Comparison of ENCODE assay signal across 14 cellular contexts in the genomic region with DNA sequence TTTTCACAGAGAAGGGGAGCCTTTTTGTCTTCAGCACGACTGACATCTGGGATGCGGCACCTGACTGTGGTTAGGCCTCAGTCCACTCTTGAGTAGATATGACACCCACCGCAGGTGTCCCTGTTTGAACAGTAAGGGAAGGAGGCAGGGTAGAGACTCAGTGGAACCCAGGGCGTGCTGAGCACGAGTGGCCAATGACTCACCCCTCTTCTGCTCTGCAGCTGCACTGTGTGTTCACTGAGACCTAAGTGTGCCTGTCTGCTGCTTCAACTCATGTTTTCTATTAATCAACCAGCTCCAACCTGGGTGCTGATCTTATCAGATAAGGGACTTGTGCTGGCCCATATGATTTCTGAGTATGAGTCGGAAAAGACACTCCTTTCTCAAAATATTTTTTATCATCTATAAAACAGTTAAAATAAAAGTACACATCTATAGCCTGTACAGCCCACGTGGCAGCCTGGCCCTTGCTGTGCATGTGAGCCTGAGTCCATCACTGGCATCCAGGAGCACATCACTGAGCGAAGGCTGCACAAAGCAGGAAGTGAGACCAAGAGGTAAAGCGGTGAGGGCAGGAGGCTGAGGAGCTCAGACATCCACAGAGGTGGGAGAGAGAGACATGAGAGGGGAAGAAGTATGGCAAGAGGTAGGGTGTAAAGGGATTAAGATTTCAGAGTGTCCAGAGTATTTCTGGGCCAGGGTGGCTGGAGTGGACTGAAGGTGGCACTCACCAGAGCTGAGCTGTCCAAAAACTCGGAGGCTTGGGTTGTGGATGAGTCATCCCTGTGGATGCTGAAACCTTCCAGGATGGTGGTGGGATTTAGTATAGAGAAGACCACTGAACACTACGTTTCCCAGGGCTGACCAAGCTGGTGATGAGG. TPM values are rescaled to one million over a fixed set of nuclear protein-coding genes. Genes with fewer than 3 reads are reported as not detected.
DNase-seq lines count a peak whose midpoint lies in the region; ATAC-seq and TF ChIP-seq lines count a peak whose summit lies in the region.
"Had no signal": no experiment of that assay in that cellular context is flagged by ENCODE, and none has a peak within 500 bp of the region (broad histone marks: within the 10 kb centered on the region; RNA-seq: fewer than 3 reads in every experiment).

No MANE protein-coding gene starts in this region.

- H3K36me3 Mint-ChIP-seq in H9 (ENCODE audit: insufficient read depth in 1 of 3, low read depth in 3 of 3) (peaks cover 25 to 59% (median 31%) of the 10 kb centered on the region in 3 experiments), memory B cell (peaks cover 45% of the 10 kb centered on the region)
- H3K36me3 Mint-ChIP-seq in activated CD8-positive, alpha-beta T cell treated with anti-CD3 and anti-CD28 coated beads, Interleukin-2, amount 10 ng/mL, durations not matched to agents 7 days and 5 days (ENCODE audit: low read depth), result peaks cover 3% of the 10 kb centered on the region

- POLR2A ChIA-PET in activated CD8-positive, alpha-beta T cell treated with anti-CD3 and anti-CD28 coated beads, Interleukin-2, amount 10 ng/mL, durations not matched to agents 7 days and 5 days (lab: Charles Lee), result no interaction called here

- no peak overlapping the region for H4K91ac ChIP-seq in H9 (ENCODE audit: insufficient read length, low read depth, low read length)

- H3K27ac Mint-ChIP-seq in H9, result no peak overlapping the region; a peak in 1 of 7 replicates
- no peak overlapping the region for H3K27ac Mint-ChIP-seq in activated CD8-positive, alpha-beta T cell treated with anti-CD3 and anti-CD28 coated beads, Interleukin-2, amount 10 ng/mL, durations not matched to agents 7 days and 5 days
- peak overlapping the region; percentile 29 for H3K27ac Mint-ChIP-seq in memory B cell

- H2AK5ac ChIP-seq in H9 (ENCODE audit: insufficient read length, low read length), result no peak overlapping the region

- H3K27me3 Mint-ChIP-seq in H9 (ENCODE audit: low read depth) (no peaks in the 10 kb centered on the region; the same call in 1 of the 2 replicates), memory B cell (no peaks in the 10 kb centered on the region)
- no peaks in the 10 kb centered on the region for H3K27me3 Mint-ChIP-seq in activated CD8-positive, alpha-beta T cell treated with anti-CD3 and anti-CD28 coated beads, Interleukin-2, amount 10 ng/mL, durations not matched to agents 7 days and 5 days (ENCODE audit: low read depth)
- H3K27me3 Mint-ChIP-seq: CD4-positive, alpha-beta memory T cell had no signal

- no peak overlapping the region for H3K4me3 Mint-ChIP-seq in H9
- no peak overlapping the region for H3K4me3 Mint-ChIP-seq in activated CD8-positive, alpha-beta T cell treated with anti-CD3 and anti-CD28 coated beads, Interleukin-2, amount 10 ng/mL, durations not matched to agents 7 days and 5 days
- H3K4me3 Mint-ChIP-seq in memory B cell, result no peak overlapping the region

- H3K79me1 ChIP-seq in H9 (ENCODE audit: insufficient read depth, low read depth, low read length, poor library complexity, severe bottlenecking), result no peaks in the 10 kb centered on the region

- H3K18ac ChIP-seq in H9 (ENCODE audit: insufficient read length, low read depth, low read length), result no peak overlapping the region

- H2BK5ac ChIP-seq in H9 (ENCODE audit: insufficient read length, low read length), result no peak overlapping the region

- DNase-seq in D341Med (ENCODE audit: low spot score), result peak; percentile 6
- peak; percentile 5 for DNase-seq in H9
- peak; percentile 13 for DNase-seq in activated CD8-positive, alpha-beta T cell treated with anti-CD3 and anti-CD28 coated beads, Interleukin-2, amount 10 ng/mL, durations not matched to agents 7 days and 5 days
- DNase-seq in memory B cell (ENCODE audit: low spot score in 2 of 2), result no peak
- DNase-seq in NCI-H2171 (lab: John Stamatoyannopoulos, UW), result no peak
- no peak for DNase-seq in AG20443 (ENCODE audit: low spot score)
- DNase-seq: CD4-positive, alpha-beta memory T cell; MM.1S; NCI-H524 treated with DMSO at 0.1 percent for 48 hours; right cardiac atrium; RPMI8226; substantia nigra had no signal

- H3K9ac ChIP-seq in H9 (ENCODE audit: extremely low read depth, insufficient read length, low read length), result no peak overlapping the region

- no peaks in the 10 kb centered on the region for H3K23me2 ChIP-seq in H9 (ENCODE audit: insufficient read length, low read depth, low read length, poor library complexity, severe bottlenecking)

- H3K9me3 Mint-ChIP-seq in H9 (peaks cover 12 to 15% of the 10 kb centered on the region in 2 experiments), memory B cell (no peaks in the 10 kb centered on the region)
- no peaks in the 10 kb centered on the region for H3K9me3 Mint-ChIP-seq in activated CD8-positive, alpha-beta T cell treated with anti-CD3 and anti-CD28 coated beads, Interleukin-2, amount 10 ng/mL, durations not matched to agents 7 days and 5 days (ENCODE audit: insufficient read depth)

- no peaks in the 10 kb centered on the region for H3K79me2 ChIP-seq in H9 (ENCODE audit: insufficient read depth, low read length)

- H3K9me3 ChIP-seq in H9 (ENCODE audit: control insufficient read depth, low read depth, low read length), result no peaks in the 10 kb centered on the region

- CTCF ChIA-PET in activated CD8-positive, alpha-beta T cell treated with anti-CD3 and anti-CD28 coated beads, Interleukin-2, amount 10 ng/mL, durations not matched to agents 7 days and 5 days (lab: Charles Lee), result no interaction called here

- TF ChIP-seq CTCF in H9 (conservative IDR thresholded peaks at IDR 0.05), result no peak

- no peak overlapping the region for H2BK20ac ChIP-seq in H9 (ENCODE audit: low read depth, low read length, poor library complexity, severe bottlenecking)

- H3K4me1 Mint-ChIP-seq in H9 (peaks cover 12 to 15% of the 10 kb centered on the region in 2 experiments), memory B cell (peaks cover 7% of the 10 kb centered on the region)
- H3K4me1 Mint-ChIP-seq in activated CD8-positive, alpha-beta T cell treated with anti-CD3 and anti-CD28 coated beads, Interleukin-2, amount 10 ng/mL, durations not matched to agents 7 days and 5 days (ENCODE audit: low read depth), result peaks cover 2% of the 10 kb centered on the region

- no peak overlapping the region for H3K27ac ChIP-seq in H9 (ENCODE audit: insufficient read length, low read depth, low read length)
- H3K27ac ChIP-seq: epithelial cell of prostate had no signal

- no peak overlapping the region for H4K8ac ChIP-seq in H9 (replicated peaks; ENCODE audit: insufficient read length, low read depth, low read length)

- H3K23ac ChIP-seq in H9 (ENCODE audit: insufficient read length, low read depth, low read length), result no peak overlapping the region

- no peak overlapping the region for H4K5ac ChIP-seq in H9 (ENCODE audit: insufficient read length, low read depth, low read length)

- ATAC-seq in activated CD8-positive, alpha-beta T cell treated with anti-CD3 and anti-CD28 coated beads, Interleukin-2, amount 10 ng/mL, durations not matched to agents 7 days and 5 days, result no peak
- ATAC-seq in memory B cell (ENCODE audit: low read depth), result no peak
- no peak for ATAC-seq in HG03280 (IDR thresholded peaks at IDR 0.05; ENCODE audit: unreplicated experiment)
- ATAC-seq: right cardiac atrium had no signal

- H4K20me1 ChIP-seq in H9 (ENCODE audit: control insufficient read depth, insufficient read depth, insufficient read length), result no peaks in the 10 kb centered on the region

- WGBS in H9 (ENCODE audit: extremely low coverage, insufficient read length, low lambda C conversion rate), result no CpG with 5 or more reads among the region's 11 CpGs

- no peaks in the 10 kb centered on the region for H3K27me3 ChIP-seq in H9 (ENCODE audit: insufficient read depth, low read length)

- no peak overlapping the region for H3K56ac ChIP-seq in H9 (ENCODE audit: insufficient read length, low read depth, low read length)

- H2BK15ac ChIP-seq in H9 (ENCODE audit: low read depth, low read length), result no peak overlapping the region

- no peak overlapping the region for H2BK12ac ChIP-seq in H9 (ENCODE audit: insufficient read length, low read depth, low read length)

- H3T11ph ChIP-seq in H9 (ENCODE audit: low read length), result no peak overlapping the region

- H2AFZ ChIP-seq in H9 (ENCODE audit: low read length), result no peak overlapping the region

- no peak overlapping the region for H3K14ac ChIP-seq in H9 (ENCODE audit: insufficient read depth, low read length)

- peaks cover 3% of the 10 kb centered on the region; the same call in 1 of the 2 replicates for H3K4me1 ChIP-seq in H9 (ENCODE audit: insufficient read depth, low read length)

- H3K4ac ChIP-seq in H9 (ENCODE audit: low read depth, low read length), result no peak overlapping the region

- no peak overlapping the region for H2BK120ac ChIP-seq in H9 (ENCODE audit: low read depth, low read length, poor library complexity, severe bottlenecking)

- no peak overlapping the region for H3K4me2 ChIP-seq in H9 (ENCODE audit: insufficient read depth, insufficient read length, low read length)

RNA-seq across cellular contexts. Expression of gene SLC41A3, which starts 49.2 kb away (rescaled TPM):
- total RNA-seq in H9 (2021), result 35.5 and 37.3 TPM in 2 replicates
- 10 to 100 TPM; 22.0 to 26.5 TPM for total RNA-seq in activated CD8-positive, alpha-beta T cell treated with anti-CD3 and anti-CD28 coated beads, Interleukin-2, amount 10 ng/mL, durations not matched to agents 7 days and 5 days

Comparison
In these comparisons a context has a peak if more than half of its experiments do, and no peak if none do; other contexts are left out.
1. DNase-seq: peak in D341Med (single experiment), H9 (single experiment) and activated CD8-positive, alpha-beta T cell treated with anti-CD3 and anti-CD28 coated beads, Interleukin-2, amount 10 ng/mL, durations not matched to agents 7 days and 5 days (single experiment); none in memory B cell (0 of 2), NCI-H2171 (single experiment) and AG20443 (single experiment).